ENCODE assay signal across 8 cellular contexts in the genomic region with DNA sequence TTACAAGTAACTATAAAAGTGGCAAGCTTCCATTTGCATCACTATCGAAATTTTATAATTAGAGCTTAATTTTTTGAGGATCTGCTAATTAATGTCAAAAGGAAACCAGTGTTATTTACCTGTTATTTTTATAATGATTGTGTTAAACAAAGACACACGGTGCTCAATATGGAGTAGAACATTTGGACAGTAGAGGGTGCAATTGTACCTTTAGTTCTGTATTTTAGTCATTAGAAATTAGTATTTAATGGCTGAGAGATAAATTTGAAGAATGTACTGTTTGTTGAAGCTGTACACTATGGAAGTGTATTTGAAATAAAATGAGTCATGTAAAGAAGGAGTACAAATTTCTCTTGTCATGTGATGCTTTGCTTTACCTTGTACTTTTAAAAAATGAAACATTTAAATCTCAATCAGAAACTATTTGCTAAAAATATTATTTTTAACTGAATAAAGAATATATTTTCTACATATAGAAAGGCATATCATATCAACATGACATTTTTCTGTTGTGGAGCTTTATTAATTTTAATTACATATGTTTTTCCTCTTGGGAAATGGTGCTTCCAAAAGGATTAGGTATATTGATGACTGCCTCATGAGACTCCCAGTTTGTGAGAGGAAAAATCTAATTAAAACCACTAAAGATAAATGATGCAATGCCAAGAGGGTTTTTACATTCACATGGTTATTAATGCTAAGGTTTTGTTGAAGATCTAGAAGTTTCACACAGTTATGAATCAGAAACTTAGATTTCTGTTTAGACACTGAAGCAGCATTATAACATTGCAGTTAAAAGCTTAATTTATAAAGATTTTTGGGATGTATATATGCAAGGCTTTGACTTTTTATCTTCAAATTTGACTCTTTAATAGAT. TPM values are rescaled to one million over a fixed set of nuclear protein-coding genes. Genes with fewer than 3 reads are reported as not detected.
DNase-seq lines count a peak whose midpoint lies in the region; ATAC-seq and TF ChIP-seq lines count a peak whose summit lies in the region.

No MANE protein-coding gene starts in this region.

- peaks cover 4% of the 10 kb centered on the region for H3K9me3 Mint-ChIP-seq in nephron

- H3K27ac Mint-ChIP-seq in nephron, result peak overlapping the region in 1 of 3 experiments; percentile 48

- peak; percentile 71 to 85 (median 78) for TF ChIP-seq CTCF in nephron (IDR thresholded peaks at IDR 0.05; ENCODE audit: unreplicated experiment in 3 of 3)

- peak; percentile 33 for DNase-seq in DMS53 treated with DMSO at 0.1 percent for 48 hours (lab: John Stamatoyannopoulos, UW; ENCODE audit: unreplicated experiment)
- DNase-seq in M059J (ENCODE audit: low read depth), result peak; percentile 43
- peak; percentile 61 for DNase-seq in dermis blood vessel endothelial cell
- DNase-seq in amygdala (lab: John Stamatoyannopoulos, UW), result no peak
- DNase-seq in activated CD8-positive, alpha-beta memory T cell treated with anti-CD3 and anti-CD28 coated beads, Interleukin-2, amount 50 U/mL, for 4 hours, result no peak
- no peak for DNase-seq in caudate nucleus (lab: John Stamatoyannopoulos, UW)

- no peak overlapping the region for H3K4me3 Mint-ChIP-seq in nephron

- H3K4me1 Mint-ChIP-seq in nephron, result peaks cover 29% of the 10 kb centered on the region

- H3K27me3 Mint-ChIP-seq in nephron (ENCODE audit: low read depth), result no peaks in the 10 kb centered on the region

- ATAC-seq in GM19455 (IDR thresholded peaks at IDR 0.05; ENCODE audit: unreplicated experiment), result no peak

- peaks cover 7% of the 10 kb centered on the region for H3K36me3 Mint-ChIP-seq in nephron (ENCODE audit: low read depth)

- H3K27ac ChIP-seq in caudate nucleus (ENCODE audit: low read depth, low read length), result no peak overlapping the region

RNA-seq across cellular contexts. Expression of a gene that starts 10.4 kb away (rescaled TPM):
- 1.7 and 2.2 TPM in 2 replicates for total RNA-seq in M059J (2014; rRNA removed; shearing (Covaris generic))
- total RNA-seq in dermis blood vessel endothelial cell, result 1.3 and 4.1 TPM in 2 replicates

Comparison
In these comparisons a context has a peak if more than half of its experiments do, and no peak if none do; other contexts are left out.
1. DNase-seq: peak in DMS53 treated with DMSO at 0.1 percent for 48 hours (single experiment), M059J (single experiment) and dermis blood vessel endothelial cell (single experiment); none in amygdala (0 of 56), activated CD8-positive, alpha-beta memory T cell treated with anti-CD3 and anti-CD28 coated beads, Interleukin-2, amount 50 U/mL, for 4 hours (single experiment) and caudate nucleus (0 of 61).